In genomic region chr2:187989925-187990623, GRCh38 we compare ENCODE assay signal across 15 cellular contexts.
DNase-seq lines count a peak whose midpoint lies in the region; ATAC-seq and TF ChIP-seq lines count a peak whose summit lies in the region.
"Had no signal": no experiment of that assay in that cellular context is flagged by ENCODE, and none has a peak within 500 bp of the region (broad histone marks: within the 10 kb centered on the region; RNA-seq: fewer than 3 reads in every experiment).

No MANE protein-coding gene starts in this region.

- H3K79me2 ChIP-seq in MM.1S (ENCODE audit: low read length), result no peaks in the 10 kb centered on the region

- H3K27me3 ChIP-seq in CD4-positive, alpha-beta T cell (ENCODE audit: control insufficient read depth, insufficient read depth, low read length), result no peaks in the 10 kb centered on the region
- H3K27me3 ChIP-seq in MM.1S (replicated peaks; ENCODE audit: insufficient read depth, low read length), result no peaks in the 10 kb centered on the region
- H3K27me3 ChIP-seq in brain microvascular endothelial cell (replicated peaks), result no peaks in the 10 kb centered on the region

- intact Hi-C loops in CD4-positive, alpha-beta T cell (cut with DNase I, micrococcal nuclease), result no loop called here

- H3K36me3 ChIP-seq in MM.1S (replicated peaks; ENCODE audit: insufficient read depth, low read length) (no peaks in the 10 kb centered on the region), brain microvascular endothelial cell (replicated peaks) (no peaks in the 10 kb centered on the region)

- no peak overlapping the region for H3K27ac ChIP-seq in CD4-positive, alpha-beta T cell (ENCODE audit: low read depth, low read length)
- H3K27ac ChIP-seq in MM.1S (ENCODE audit: low read length) (peak overlapping the region; percentile 43; the same call in 1 of the 2 replicates), epithelial cell of prostate (no peak overlapping the region), brain microvascular endothelial cell (no peak overlapping the region)
- H3K27ac ChIP-seq: PC-9 had no signal

- no peaks in the 10 kb centered on the region for H3K27me3 Mint-ChIP-seq in CD4-positive, alpha-beta T cell
- H3K27me3 Mint-ChIP-seq in chondrocyte (ENCODE audit: low read depth), result no peaks in the 10 kb centered on the region
- H3K27me3 Mint-ChIP-seq: brain had no signal

- TF ChIP-seq CTCF in CD4-positive, alpha-beta T cell (IDR thresholded peaks at IDR 0.05), result no peak
- TF ChIP-seq CTCF in MM.1S (IDR thresholded peaks at IDR 0.05; ENCODE audit: low read length), result no peak
- no peak for TF ChIP-seq CTCF in chondrocyte (IDR thresholded peaks at IDR 0.05)
- no peak for TF ChIP-seq CTCF in brain microvascular endothelial cell (IDR thresholded peaks at IDR 0.05; ENCODE audit: low read depth, low read length, missing control alignments)

- H3K36me3 Mint-ChIP-seq in CD4-positive, alpha-beta T cell (ENCODE audit: low read depth), result no peaks in the 10 kb centered on the region
- no peaks in the 10 kb centered on the region for H3K36me3 Mint-ChIP-seq in chondrocyte (ENCODE audit: low read depth)
- H3K36me3 Mint-ChIP-seq: brain had no signal

- H3K9me3 ChIP-seq in CD4-positive, alpha-beta T cell (ENCODE audit: control insufficient read depth, low read length), result no peaks in the 10 kb centered on the region
- no peaks in the 10 kb centered on the region for H3K9me3 ChIP-seq in MM.1S (replicated peaks; ENCODE audit: insufficient read depth, low read length)

- no peaks in the 10 kb centered on the region for H3K9me2 ChIP-seq in MM.1S (replicated peaks; ENCODE audit: insufficient read depth, low read length)

- CTCF ChIA-PET in CD4-positive, alpha-beta T cell (lab: Charles Lee), result no interaction called here

- H3K4me1 Mint-ChIP-seq in CD4-positive, alpha-beta T cell (ENCODE audit: low read depth), result peaks cover 34% of the 10 kb centered on the region
- peaks cover 43% of the 10 kb centered on the region for H3K4me1 Mint-ChIP-seq in chondrocyte (ENCODE audit: low read depth)

- H3K4me3 ChIP-seq in MM.1S (ENCODE audit: low read length), result no peak overlapping the region
- no peak overlapping the region for H3K4me3 ChIP-seq in brain microvascular endothelial cell (ENCODE audit: low read depth, low read length)
- H3K4me3 ChIP-seq: PC-9 had no signal

- peak; percentile 24 for ATAC-seq in CD4-positive, alpha-beta T cell (ENCODE audit: poor library complexity)
- peak; percentile 37 for ATAC-seq in GM19035 (IDR thresholded peaks at IDR 0.05; ENCODE audit: unreplicated experiment)
- ATAC-seq in GM19455 (IDR thresholded peaks at IDR 0.05; ENCODE audit: unreplicated experiment), result no peak

- H3F3A ChIP-seq in MM.1S (ENCODE audit: insufficient read depth, low read length), result peaks cover 23% of the 10 kb centered on the region

- H2AFZ ChIP-seq in MM.1S (ENCODE audit: low read length), result no peak overlapping the region
- H2AFZ ChIP-seq: PC-9 had no signal

- POLR2A ChIA-PET in CD4-positive, alpha-beta T cell (lab: Charles Lee), result no interaction called here

- DNase-seq in CD4-positive, alpha-beta T cell, result no peak
- DNase-seq in MM.1S, result peak; percentile 15
- DNase-seq in epithelial cell of prostate (ENCODE audit: low read depth, low spot score), result peak; percentile 41
- no peak for DNase-seq in chondrocyte (ENCODE audit: low spot score)
- no peak for DNase-seq in NCI-H526 (lab: John Stamatoyannopoulos, UW)
- no peak for DNase-seq in brain microvascular endothelial cell
- DNase-seq: activated T-cell treated with anti-CD3 and anti-CD28 coated beads, Interleukin-2, amount 50 U/mL, for 1 hour; hypothalamus; NCI-H2029; PC-9; stimulated activated naive CD4-positive, alpha-beta T cell treated with Interleukin-2 at 50 U/mL for 16 hours had no signal

- peak overlapping the region; percentile 3 for H3K4me3 Mint-ChIP-seq in CD4-positive, alpha-beta T cell
- H3K4me3 Mint-ChIP-seq in chondrocyte (ENCODE audit: unreplicated experiment), result no peak overlapping the region
- H3K4me3 Mint-ChIP-seq: brain had no signal

- peaks cover 66% of the 10 kb centered on the region for H3K4me1 ChIP-seq in MM.1S (ENCODE audit: low read length)

- H3K27ac Mint-ChIP-seq in CD4-positive, alpha-beta T cell, result no peak overlapping the region
- H3K27ac Mint-ChIP-seq in chondrocyte (ENCODE audit: unreplicated experiment), result no peak overlapping the region
- H3K27ac Mint-ChIP-seq: progenitor cell of endocrine pancreas had no signal

- no peak overlapping the region for H3K9ac ChIP-seq in MM.1S (ENCODE audit: low read length)

- H3K4me2 ChIP-seq in MM.1S (ENCODE audit: low read depth, low read length), result 0 out of 2 replicates have a peak overlapping the region, but pooled peaks have one; percentile 2
- H3K4me2 ChIP-seq: PC-9 had no signal

- in situ Hi-C loops in brain microvascular endothelial cell (cut with HindIII; ENCODE audit: low pct_ligation_motif_present, low sequenced_read_pairs), result no loop called here

- no peaks in the 10 kb centered on the region for H3K9me3 Mint-ChIP-seq in CD4-positive, alpha-beta T cell
- no peaks in the 10 kb centered on the region for H3K9me3 Mint-ChIP-seq in chondrocyte (ENCODE audit: low read depth)
- H3K9me3 Mint-ChIP-seq: brain had no signal

- H4K20me1 ChIP-seq in MM.1S (ENCODE audit: insufficient read depth, low read length), result no peaks in the 10 kb centered on the region

Comparison
In these comparisons a context has a peak if more than half of its experiments do, and no peak if none do; other contexts are left out.
1. DNase-seq: peak in MM.1S (single experiment) and epithelial cell of prostate (single experiment); none in CD4-positive, alpha-beta T cell (0 of 10), chondrocyte (single experiment), NCI-H526 (0 of 2) and brain microvascular endothelial cell (single experiment).